ENCODE assay signal across 19 cellular contexts in the genomic region with DNA sequence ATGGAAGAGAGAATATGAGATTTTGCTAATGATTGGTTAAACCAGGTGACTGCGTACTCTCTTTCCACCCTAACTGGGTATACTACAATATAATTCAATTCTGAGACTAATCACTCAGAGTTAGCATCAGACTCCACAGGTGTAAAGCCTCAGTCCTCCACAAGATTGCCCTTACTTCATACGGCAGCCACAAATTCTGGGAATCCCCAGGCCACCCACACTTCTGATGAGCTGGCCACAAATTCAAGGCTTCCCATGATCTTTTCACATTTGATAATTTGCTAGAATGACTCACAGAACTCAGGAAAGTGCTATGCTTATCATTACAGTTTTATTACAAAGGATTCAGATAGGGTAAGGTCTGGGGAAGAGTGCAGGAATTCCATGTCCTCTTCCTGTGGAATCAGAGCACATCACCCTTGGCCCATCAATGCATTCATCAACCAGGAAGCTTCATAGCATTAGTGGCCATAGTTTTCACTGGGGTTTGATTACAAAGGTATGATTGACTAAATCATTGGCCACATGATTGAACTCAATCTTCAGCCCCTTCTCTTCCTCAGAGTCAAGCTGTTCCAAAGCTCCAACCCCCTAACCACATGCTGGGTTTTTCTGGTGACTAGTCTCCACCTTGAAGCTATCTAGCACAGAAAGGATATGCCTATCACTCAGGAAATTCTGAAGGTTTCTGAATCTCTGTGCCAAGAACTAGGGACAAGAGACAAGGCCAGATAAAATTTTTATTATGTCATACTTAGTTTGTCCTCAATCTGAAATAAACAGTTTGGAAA.
DNase-seq lines count a peak whose midpoint lies in the region; ATAC-seq and TF ChIP-seq lines count a peak whose summit lies in the region.
"Had no signal": no experiment of that assay in that cellular context is flagged by ENCODE, and none has a peak within 500 bp of the region (broad histone marks: within the 10 kb centered on the region; RNA-seq: fewer than 3 reads in every experiment).

No MANE protein-coding gene starts in this region.

- H3K9me3 Mint-ChIP-seq in CD4-positive, alpha-beta memory T cell = peaks cover 0 to 40% (median 19%) of the 10 kb centered on the region in 8 donors
- H3K9me3 Mint-ChIP-seq in GM23338 = no peaks in the 10 kb centered on the region
- H3K9me3 Mint-ChIP-seq: activated T-helper 2 cell treated with anti-CD3 and anti-CD28 coated beads, Interferon-gamma antibody, Interleukin-2, Interleukin-4, amounts not matched to agents 10 μg/mL and 5 μg/mL and 100 μg/mL, durations not matched to agents 14 hours and 24 hours and 36 hours had no signal

- no peak for DNase-seq in CD4-positive, alpha-beta memory T cell
- DNase-seq in activated naive CD4-positive, alpha-beta T cell treated with anti-CD3 and anti-CD28 coated beads, Interleukin-2, amount 50 U/mL, for 16 hours = peak; percentile 55
- DNase-seq in stimulated activated CD4-positive, alpha-beta T cell treated with anti-CD3 and anti-CD28 coated beads, Interleukin-2, amount 100 ng/mL, for 24 hours = peak; percentile 34 to 52
- DNase-seq in DMS 273 (lab: John Stamatoyannopoulos, UW; ENCODE audit: unreplicated experiment) (no peak), GM23338 (ENCODE audit: low spot score) (no peak)
- DNase-seq: activated CD4-positive, CD25-positive, alpha-beta regulatory T cell; colonic mucosa; GM23248; MM.1S; NCI-H2029; NCI-H524; SJCRH30; tibial artery had no signal

- CTCF ChIA-PET in CD4-positive, alpha-beta memory T cell (lab: Charles Lee; ENCODE audit: partially characterized antibody) = interaction anchor here (1.7 to 2.7 kb wide), 2 partner anchors 39 to 49 kb away, joined by 4 to 13 read pairs; no protein-coding TSS in a partner anchor

- H3K9me3 ChIP-seq in CD4-positive, alpha-beta memory T cell (ENCODE audit: control insufficient read depth in 1 of 2, low read length in 2 of 2) = no peaks in the 10 kb centered on the region
- H3K9me3 ChIP-seq: colonic mucosa, gastroesophageal sphincter, SJCRH30, tibial artery had no signal

- no peaks in the 10 kb centered on the region for H3K36me3 ChIP-seq in CD4-positive, alpha-beta memory T cell (ENCODE audit: insufficient read depth, low read length)
- H3K36me3 ChIP-seq in GM23338 (ENCODE audit: insufficient read depth) = no peaks in the 10 kb centered on the region
- H3K36me3 ChIP-seq: colonic mucosa, gastroesophageal sphincter, SJCRH30, tibial artery had no signal

- no peak for TF ChIP-seq CTCF in GM23338 (conservative IDR thresholded peaks at IDR 0.05; ENCODE audit: low read depth in 2 of 2)

- ATAC-seq in GM18868 (IDR thresholded peaks at IDR 0.05; ENCODE audit: unreplicated experiment) (peak; percentile 56), GM23338 (no peak), HG03039 (IDR thresholded peaks at IDR 0.05; ENCODE audit: unreplicated experiment) (no peak)
- ATAC-seq: gastroesophageal sphincter had no signal

- peaks cover 40 to 65% (median 53%) of the 10 kb centered on the region in 4 donors for H3K4me1 Mint-ChIP-seq in CD4-positive, alpha-beta memory T cell
- 0 out of 3 replicates have a peak, but pooled peaks cover 2% of the 10 kb centered on the region for H3K4me1 Mint-ChIP-seq in GM23338

- no peaks in the 10 kb centered on the region for H3K27me3 ChIP-seq in CD4-positive, alpha-beta memory T cell (ENCODE audit: insufficient read depth, low read length)
- H3K27me3 ChIP-seq in GM23338 (ENCODE audit: insufficient read depth) = no peaks in the 10 kb centered on the region
- H3K27me3 ChIP-seq: colonic mucosa, gastroesophageal sphincter, tibial artery had no signal

- no peak overlapping the region for H3K4me2 ChIP-seq in GM23338

- peaks cover 18 to 36% of the 10 kb centered on the region in 2 donors for H3K36me3 Mint-ChIP-seq in CD4-positive, alpha-beta memory T cell
- no peaks in the 10 kb centered on the region for H3K36me3 Mint-ChIP-seq in GM23338 (ENCODE audit: low read depth)

- H3K4me3 Mint-ChIP-seq in CD4-positive, alpha-beta memory T cell = peak overlapping the region in 6 of 8 donors; percentile 6 to 83 (median 38)
- H3K4me3 Mint-ChIP-seq in GM23338 = no peak overlapping the region
- H3K4me3 Mint-ChIP-seq: B cell had no signal

- H3K4me3 ChIP-seq in CD4-positive, alpha-beta memory T cell (ENCODE audit: low read length in 2 of 2) = no peak overlapping the region
- H3K4me3 ChIP-seq in GM23338 = no peak overlapping the region
- H3K4me3 ChIP-seq: colonic mucosa, gastroesophageal sphincter, GM23248, SJCRH30, tibial artery had no signal

- peak overlapping the region in 2 of 7 donors; percentile 6 to 61 for H3K27ac Mint-ChIP-seq in CD4-positive, alpha-beta memory T cell
- no peak overlapping the region for H3K27ac Mint-ChIP-seq in GM23338
- H3K27ac Mint-ChIP-seq: activated T-helper 2 cell treated with anti-CD3 and anti-CD28 coated beads, Interferon-gamma antibody, Interleukin-2, Interleukin-4, amounts not matched to agents 10 μg/mL and 5 μg/mL and 100 μg/mL, durations not matched to agents 14 hours and 24 hours and 36 hours; B cell had no signal

- intact Hi-C loops in CD4-positive, alpha-beta memory T cell (cut with micrococcal nuclease) = no loop called here

- no peaks in the 10 kb centered on the region for H3K27me3 Mint-ChIP-seq in CD4-positive, alpha-beta memory T cell
- H3K27me3 Mint-ChIP-seq in GM23338 (ENCODE audit: insufficient read depth, low read depth, poor library complexity) = peaks cover 1% of the 10 kb centered on the region

- peaks cover 56% of the 10 kb centered on the region for H3K4me1 ChIP-seq in CD4-positive, alpha-beta memory T cell (ENCODE audit: insufficient read depth, low read length)
- H3K4me1 ChIP-seq in GM23338 (ENCODE audit: insufficient read depth) = no peaks in the 10 kb centered on the region
- H3K4me1 ChIP-seq: colonic mucosa, gastroesophageal sphincter, SJCRH30, tibial artery had no signal

- no peak overlapping the region for H2AFZ ChIP-seq in GM23338
- H2AFZ ChIP-seq: GM23248 had no signal

- H3K79me2 ChIP-seq in GM23338 (replicated peaks; ENCODE audit: insufficient read depth) = no peaks in the 10 kb centered on the region

- no peaks in the 10 kb centered on the region for H4K20me1 ChIP-seq in GM23338 (replicated peaks; ENCODE audit: insufficient read depth)

- POLR2A ChIA-PET in CD4-positive, alpha-beta memory T cell (lab: Charles Lee; ENCODE audit: partially characterized antibody) = interaction anchor here (0.9 to 1.8 kb wide), 2 partner anchors 11 to 29 kb away, joined by 3 read pairs; no protein-coding TSS in a partner anchor

- H3K9me2 ChIP-seq in GM23338 (ENCODE audit: insufficient read depth) = 0 out of 2 replicates have a peak, but pooled peaks cover 9% of the 10 kb centered on the region

- no peak overlapping the region for H3K27ac ChIP-seq in CD4-positive, alpha-beta memory T cell (ENCODE audit: low read depth, low read length)
- no peak overlapping the region for H3K27ac ChIP-seq in GM23338 (ENCODE audit: low read depth)
- H3K27ac ChIP-seq: colonic mucosa, epithelial cell of prostate, gastroesophageal sphincter, GM23248, SJCRH30, tibial artery had no signal

- H3F3A ChIP-seq in GM23338 (replicated peaks; ENCODE audit: low read depth) = no peaks in the 10 kb centered on the region

TF ChIP-seq in GM23338, 12 proteins besides CTCF, POLR2A, EP300 and RAD21 (continues in another document):
- TF ChIP-seq ZNF331 (CRISPR knock-in tag; IDR thresholded peaks at IDR 0.05; ENCODE audit: low read depth) (no peak), EZH2phosphoT487 (IDR thresholded peaks at IDR 0.05; ENCODE audit: unreplicated experiment) (no peak)

Comparison
In these comparisons a context has a peak if more than half of its experiments do, and no peak if none do; other contexts are left out.
1. DNase-seq: peak in activated naive CD4-positive, alpha-beta T cell treated with anti-CD3 and anti-CD28 coated beads, Interleukin-2, amount 50 U/mL, for 16 hours (single experiment) and stimulated activated CD4-positive, alpha-beta T cell treated with anti-CD3 and anti-CD28 coated beads, Interleukin-2, amount 100 ng/mL, for 24 hours (2 of 2); none in CD4-positive, alpha-beta memory T cell (0 of 5), DMS 273 (single experiment) and GM23338 (single experiment).